Comparison of ENCODE assay signal across 14 cellular contexts in genomic region chr12:9951026-9951652, GRCh38. TPM values are rescaled to one million over a fixed set of nuclear protein-coding genes. Genes with fewer than 3 reads are reported as not detected.
A peak's percentile ranks its signal among the peaks of the same experiment; 100 is the strongest.
DNase-seq lines count a peak whose midpoint lies in the region; ATAC-seq lines count a peak whose summit lies in the region.
"Had no signal": no experiment of that assay in that cellular context is flagged by ENCODE, and none has a peak within 500 bp of the region (broad histone marks: within the 10 kb centered on the region; RNA-seq: fewer than 3 reads in every experiment).

No MANE protein-coding gene starts in this region.

- peak overlapping the region; percentile 59 for H3K4me2 ChIP-seq in BLaER1
- H3K4me2 ChIP-seq in GM23248 (ENCODE audit: unreplicated experiment) = no peak overlapping the region

- CTCF ChIA-PET in activated CD4-positive, alpha-beta T cell treated with anti-CD3 and anti-CD28 coated beads for 36 hours (lab: Charles Lee) = interaction anchor here (0.8 kb wide), 1 partner anchor 242 kb away, joined by 3 read pairs; no protein-coding TSS in a partner anchor

- H2AFZ ChIP-seq in GM23248 = no peak overlapping the region

- peak overlapping the region; percentile 41 for H3K27ac Mint-ChIP-seq in activated CD4-positive, alpha-beta T cell treated with anti-CD3 and anti-CD28 coated beads for 36 hours
- H3K27ac Mint-ChIP-seq in effector memory CD8-positive, alpha-beta T cell = peak overlapping the region; percentile 69 to 71

- no peaks in the 10 kb centered on the region for H3K9me3 ChIP-seq in BLaER1
- no peaks in the 10 kb centered on the region for H3K9me3 ChIP-seq in GM23248 (ENCODE audit: low read depth)
- H3K9me3 ChIP-seq: thoracic aorta had no signal

- no peaks in the 10 kb centered on the region for H3K36me3 Mint-ChIP-seq in activated CD4-positive, alpha-beta T cell treated with anti-CD3 and anti-CD28 coated beads for 36 hours (ENCODE audit: low read depth)
- no peaks in the 10 kb centered on the region for H3K36me3 Mint-ChIP-seq in effector memory CD8-positive, alpha-beta T cell (ENCODE audit: insufficient read depth)

- peaks cover 43% of the 10 kb centered on the region for H3K4me1 Mint-ChIP-seq in activated CD4-positive, alpha-beta T cell treated with anti-CD3 and anti-CD28 coated beads for 36 hours
- H3K4me1 Mint-ChIP-seq in effector memory CD8-positive, alpha-beta T cell (ENCODE audit: low read depth in 2 of 2) = peaks cover 22 to 32% of the 10 kb centered on the region in 2 donors

- H3K9me2 ChIP-seq in GM23248 (ENCODE audit: insufficient read depth) = no peaks in the 10 kb centered on the region

- H3K4me1 ChIP-seq in BLaER1 (peaks cover 14% of the 10 kb centered on the region), GM23248 (ENCODE audit: insufficient read depth) (no peaks in the 10 kb centered on the region)

- POLR2A ChIA-PET in activated CD4-positive, alpha-beta T cell treated with anti-CD3 and anti-CD28 coated beads for 36 hours (lab: Charles Lee) = no interaction called here

- no peaks in the 10 kb centered on the region for H3K27me3 Mint-ChIP-seq in activated CD4-positive, alpha-beta T cell treated with anti-CD3 and anti-CD28 coated beads for 36 hours
- no peaks in the 10 kb centered on the region for H3K27me3 Mint-ChIP-seq in effector memory CD8-positive, alpha-beta T cell

- H4K20me1 ChIP-seq in BLaER1 = no peaks in the 10 kb centered on the region
- H4K20me1 ChIP-seq in GM23248 (ENCODE audit: insufficient read depth) = no peaks in the 10 kb centered on the region

- intact Hi-C loops in activated CD4-positive, alpha-beta T cell treated with anti-CD3 and anti-CD28 coated beads for 36 hours (cut with DNase I, micrococcal nuclease) = no loop called here

- H3K27ac ChIP-seq in BLaER1 (no peak overlapping the region), GM23248 (no peak overlapping the region)
- H3K27ac ChIP-seq: C4-2B, thoracic aorta had no signal

- H3K36me3 ChIP-seq in BLaER1 = no peaks in the 10 kb centered on the region
- no peaks in the 10 kb centered on the region for H3K36me3 ChIP-seq in GM23248 (ENCODE audit: low read depth)
- H3K36me3 ChIP-seq: thoracic aorta had no signal

- WGBS in GM23248 (ENCODE audit: low coverage in 1 of 2, low lambda C conversion rate in 2 of 2, missing lambda C conversion rate in 2 of 2), 2 experiments = 41 to 51% methylated on average over 5 of the region's 5 CpGs

- in situ Hi-C loops in GM23248 (cut with MboI) = no loop called here

- no peaks in the 10 kb centered on the region for H3K79me2 ChIP-seq in GM23248 (ENCODE audit: insufficient read depth)

- H3K27me3 ChIP-seq in BLaER1 (no peaks in the 10 kb centered on the region), GM23248 (replicated peaks; ENCODE audit: insufficient read depth) (peaks cover 18% of the 10 kb centered on the region)

- no peaks in the 10 kb centered on the region for H3K9me3 Mint-ChIP-seq in activated CD4-positive, alpha-beta T cell treated with anti-CD3 and anti-CD28 coated beads for 36 hours (ENCODE audit: low read depth)
- H3K9me3 Mint-ChIP-seq in effector memory CD8-positive, alpha-beta T cell = no peaks in the 10 kb centered on the region

- H3F3A ChIP-seq in GM23248 (ENCODE audit: insufficient read depth) = no peaks in the 10 kb centered on the region

- H3K4me3 ChIP-seq in BLaER1 = no peak overlapping the region
- no peak overlapping the region for H3K4me3 ChIP-seq in GM23248
- H3K4me3 ChIP-seq: thoracic aorta had no signal

- DNase-seq in GM23248 = peak; percentile 6
- DNase-seq in activated CD4-positive, alpha-beta T cell treated with anti-CD3 and anti-CD28 coated beads for 36 hours = peak; percentile 44
- DNase-seq in effector memory CD8-positive, alpha-beta T cell = peak; percentile 25 to 45 (median 27)
- no peak for DNase-seq in glomerular visceral epithelial cell (ENCODE audit: extremely low spot score)
- DNase-seq in NCI-H2227 treated with DMSO at 0.1 percent for 48 hours (lab: John Stamatoyannopoulos, UW) = no peak
- DNase-seq: NCI-H774 had no signal

- ATAC-seq in activated CD4-positive, alpha-beta T cell treated with anti-CD3 and anti-CD28 coated beads for 36 hours = peak; percentile 53
- peak; percentile 94 for ATAC-seq in effector memory CD8-positive, alpha-beta T cell (replicated peaks)
- ATAC-seq in HG03469 (IDR thresholded peaks at IDR 0.05; ENCODE audit: unreplicated experiment) (no peak), GM18867 (IDR thresholded peaks at IDR 0.05; ENCODE audit: unreplicated experiment) (no peak)

- H3K4me3 Mint-ChIP-seq in activated CD4-positive, alpha-beta T cell treated with anti-CD3 and anti-CD28 coated beads for 36 hours = no peak overlapping the region
- H3K4me3 Mint-ChIP-seq in effector memory CD8-positive, alpha-beta T cell = peak overlapping the region; percentile 56 to 67

- H3K9ac ChIP-seq in BLaER1 = no peak overlapping the region
- H3K9ac ChIP-seq in GM23248 = no peak overlapping the region

RNA-seq across cellular contexts. Expression of gene CLEC2A, which starts 19.0 kb away (rescaled TPM):
- not detected in 2 replicates for total RNA-seq in GM23248 (2014; rRNA removed; shearing (Covaris generic))
- polyA plus RNA-seq in GM23248 (2016; fragmentation: Nextera tagmentation; extraction: Ambion mirVana) = not detected in 2 replicates
- total RNA-seq in activated CD4-positive, alpha-beta T cell treated with anti-CD3 and anti-CD28 coated beads for 36 hours = not detected
- total RNA-seq: cardiac septum, glomerular endothelial cell, HT1080, thoracic aorta had no signal

RNA-seq across cellular contexts. Expression of gene CLEC12A, which starts 20.1 kb away (rescaled TPM):
- not detected in 2 replicates for total RNA-seq in GM23248 (2014; rRNA removed; shearing (Covaris generic))
- not detected in 2 replicates for polyA plus RNA-seq in GM23248 (2016; fragmentation: Nextera tagmentation; extraction: Ambion mirVana)
- total RNA-seq in activated CD4-positive, alpha-beta T cell treated with anti-CD3 and anti-CD28 coated beads for 36 hours = not detected
- total RNA-seq: glomerular endothelial cell, HT1080 had no signal

RNA-seq across cellular contexts. Expression of gene CLEC1B, which starts 47.8 kb away (rescaled TPM):
- not detected in 2 replicates for total RNA-seq in GM23248 (2014; rRNA removed; shearing (Covaris generic))
- not detected in 2 replicates for polyA plus RNA-seq in GM23248 (2016; fragmentation: Nextera tagmentation; extraction: Ambion mirVana)
- total RNA-seq in activated CD4-positive, alpha-beta T cell treated with anti-CD3 and anti-CD28 coated beads for 36 hours = not detected
- total RNA-seq: cardiac septum, HT1080, thoracic aorta had no signal

RNA-seq across cellular contexts. Expression of gene CLEC12B, which starts 59.3 kb away (rescaled TPM):
- total RNA-seq in GM23248 (2014; rRNA removed; shearing (Covaris generic)) = not detected in 2 replicates
- polyA plus RNA-seq in GM23248 (2016; fragmentation: Nextera tagmentation; extraction: Ambion mirVana) = not detected in 2 replicates
- not detected for total RNA-seq in activated CD4-positive, alpha-beta T cell treated with anti-CD3 and anti-CD28 coated beads for 36 hours
- total RNA-seq: cardiac septum, glomerular endothelial cell, thoracic aorta had no signal

Comparison
In these comparisons a context has a peak if more than half of its experiments do, and no peak if none do; other contexts are left out.
1. DNase-seq: peak in GM23248 (single experiment), activated CD4-positive, alpha-beta T cell treated with anti-CD3 and anti-CD28 coated beads for 36 hours (single experiment) and effector memory CD8-positive, alpha-beta T cell (3 of 3); none in glomerular visceral epithelial cell (single experiment) and NCI-H2227 treated with DMSO at 0.1 percent for 48 hours (single experiment).
2. ATAC-seq: peak in activated CD4-positive, alpha-beta T cell treated with anti-CD3 and anti-CD28 coated beads for 36 hours (single experiment) and effector memory CD8-positive, alpha-beta T cell (single experiment); none in HG03469 (single experiment) and GM18867 (single experiment).